ENCODE assay signal across 20 cellular contexts in the genomic region with DNA sequence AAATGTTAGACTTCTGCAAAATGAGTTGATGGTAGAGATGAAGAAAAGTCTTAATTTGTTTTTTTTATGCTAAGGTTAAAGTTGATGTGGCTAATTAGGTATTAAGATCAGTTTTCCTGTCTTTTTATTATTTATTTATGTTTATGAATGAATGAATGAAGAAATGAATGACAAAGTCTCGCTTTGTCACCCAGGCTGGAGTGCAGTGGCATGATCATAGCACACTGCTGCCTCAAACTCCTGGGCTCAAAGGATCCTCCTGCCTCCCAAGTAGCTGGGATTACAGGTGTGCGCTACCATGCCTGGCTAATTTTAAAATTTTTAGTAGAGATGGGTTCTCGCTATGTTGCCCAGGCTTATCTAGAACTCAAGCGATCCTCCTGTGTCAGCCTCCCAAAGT.
"Had no signal": no experiment of that assay in that cellular context is flagged by ENCODE, and none has a peak within 500 bp of the region (broad histone marks: within the 10 kb centered on the region; RNA-seq: fewer than 3 reads in every experiment).

No MANE protein-coding gene starts in this region.

- FAIRE-seq: frontal cortex, islet of Langerhans had no signal

- H3K4me3 Mint-ChIP-seq: activated CD8-positive, alpha-beta T cell treated with anti-CD3 and anti-CD28 coated beads, Interleukin-2, amount 10 ng/mL, durations not matched to agents 7 days and 5 days; activated naive CD8-positive, alpha-beta T cell treated with anti-CD3 and anti-CD28 coated beads, Interleukin-2, amount 10 ng/mL, durations not matched to agents 7 days and 5 days; dendritic cell treated with granulocyte-macrophage colony-stimulating factor and Interleukin-4, amounts not matched to agents 40 ng/mL and 50 ng/mL, for 4 days; naive thymus-derived CD4-positive, alpha-beta T cell; WTC11 had no signal

- H3K27ac ChIP-seq: upper lobe of right lung had no signal

- H3K27me3 Mint-ChIP-seq: activated naive CD8-positive, alpha-beta T cell treated with anti-CD3 and anti-CD28 coated beads, Interleukin-2, amount 10 ng/mL, durations not matched to agents 7 days and 5 days; dendritic cell treated with granulocyte-macrophage colony-stimulating factor and Interleukin-4, amounts not matched to agents 40 ng/mL and 50 ng/mL, for 4 days; naive thymus-derived CD4-positive, alpha-beta T cell had no signal

- H3K9me3 Mint-ChIP-seq: activated naive CD8-positive, alpha-beta T cell treated with anti-CD3 and anti-CD28 coated beads, Interleukin-2, amount 10 ng/mL, durations not matched to agents 7 days and 5 days; dendritic cell treated with granulocyte-macrophage colony-stimulating factor and Interleukin-4, amounts not matched to agents 40 ng/mL and 50 ng/mL, for 4 days; naive thymus-derived CD4-positive, alpha-beta T cell; WTC11 had no signal

- ATAC-seq: activated CD8-positive, alpha-beta T cell treated with anti-CD3 and anti-CD28 coated beads, Interleukin-2, amount 10 ng/mL, durations not matched to agents 7 days and 5 days; left colon; naive thymus-derived CD4-positive, alpha-beta T cell; WTC11 had no signal

- H3K36me3 Mint-ChIP-seq: activated naive CD8-positive, alpha-beta T cell treated with anti-CD3 and anti-CD28 coated beads, Interleukin-2, amount 10 ng/mL, durations not matched to agents 7 days and 5 days; WTC11 had no signal

- H3K9me3 ChIP-seq: thoracic aorta, upper lobe of right lung had no signal

- DNase-seq: activated CD4-positive, alpha-beta T cell treated with anti-CD3 and anti-CD28 coated beads for 4 hours; activated CD8-positive, alpha-beta memory T cell treated with anti-CD3 and anti-CD28 coated beads, Interleukin-2, amount 50 U/mL, for 4 hours; activated CD8-positive, alpha-beta T cell treated with anti-CD3 and anti-CD28 coated beads, Interleukin-2, amount 10 ng/mL, durations not matched to agents 7 days and 5 days; activated effector memory CD4-positive, alpha-beta T cell treated with anti-CD3 and anti-CD28 coated beads, Interleukin-2, amount 50 U/mL, for 16 hours; activated naive CD8-positive, alpha-beta T cell treated with anti-CD3 and anti-CD28 coated beads, Interleukin-2, amount 10 ng/mL, durations not matched to agents 7 days and 5 days; activated T-cell treated with anti-CD3 and anti-CD28 coated beads, Interleukin-2, amount 50 U/mL, for 48 hours; anterior cingulate cortex; cerebellar nuclear complex; effector memory CD4-positive, alpha-beta T cell; left colon; naive thymus-derived CD4-positive, alpha-beta T cell; retina; stimulated activated CD4-positive, alpha-beta T cell treated with anti-CD3 and anti-CD28 coated beads, Interleukin-1b, Interleukin-23, amount 100 ng/mL, for 48 hours; T-helper 2 cell; upper lobe of right lung had no signal

- H3K27me3 ChIP-seq: upper lobe of right lung had no signal

- H3K27ac Mint-ChIP-seq: activated CD8-positive, alpha-beta T cell treated with anti-CD3 and anti-CD28 coated beads, Interleukin-2, amount 10 ng/mL, durations not matched to agents 7 days and 5 days; activated naive CD8-positive, alpha-beta T cell treated with anti-CD3 and anti-CD28 coated beads, Interleukin-2, amount 10 ng/mL, durations not matched to agents 7 days and 5 days; dendritic cell treated with granulocyte-macrophage colony-stimulating factor and Interleukin-4, amounts not matched to agents 40 ng/mL and 50 ng/mL, for 4 days; naive thymus-derived CD4-positive, alpha-beta T cell; WTC11 had no signal

- H3K36me3 ChIP-seq: thoracic aorta, upper lobe of right lung had no signal

- H3K4me3 ChIP-seq: thoracic aorta, upper lobe of right lung had no signal
